ENCODE assay signal across 1 cellular context in genomic region chr7:44467217-44467548, GRCh38.
TF ChIP-seq lines count a peak whose summit lies in the region.

No MANE protein-coding gene starts in this region.

TF ChIP-seq in HepG2, 621 proteins besides CTCF, POLR2A, EP300 and RAD21:
- TF ChIP-seq ZNF850 (CRISPR knock-in tag; conservative IDR thresholded peaks at IDR 0.05) = no peak
- TF ChIP-seq YEATS2 (CRISPR knock-in tag; IDR thresholded peaks at IDR 0.05; ENCODE audit: borderline replicate concordance) = no peak
- no peak for TF ChIP-seq ERF (CRISPR knock-in tag; IDR thresholded peaks at IDR 0.05)
- 0 out of 4 replicates have a peak, but pooled peaks of 1 of the 2 experiments have one; percentile 16 for TF ChIP-seq NR2F1 (CRISPR knock-in tag; IDR thresholded peaks at IDR 0.05)
- TF ChIP-seq ZFP37 (CRISPR knock-in tag; IDR thresholded peaks at IDR 0.05; ENCODE audit: borderline replicate concordance) = no peak
- TF ChIP-seq CREM (IDR thresholded peaks at IDR 0.05) = no peak
- TF ChIP-seq CREM (CRISPR knock-in tag; IDR thresholded peaks at IDR 0.05) = no peak
- TF ChIP-seq ZFP36 (IDR thresholded peaks at IDR 0.05; ENCODE audit: borderline replicate concordance, low read depth, low read length, partially characterized antibody) = no peak
- TF ChIP-seq, protein P1, sequence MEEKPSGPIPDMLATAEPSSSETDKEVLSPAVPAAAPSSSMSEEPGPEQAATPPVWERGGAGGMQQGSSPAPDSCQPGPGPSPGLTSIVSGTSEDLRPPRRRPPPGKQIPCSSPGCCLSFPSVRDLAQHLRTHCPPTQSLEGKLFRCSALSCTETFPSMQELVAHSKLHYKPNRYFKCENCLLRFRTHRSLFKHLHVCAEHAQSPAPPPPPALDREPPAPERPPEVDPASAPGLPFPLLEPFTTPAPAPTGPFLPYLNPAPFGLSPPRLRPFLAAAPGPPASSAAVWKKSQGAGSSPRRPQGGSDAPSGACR (CRISPR knock-in tag; IDR thresholded peaks at IDR 0.05) = no peak
- TF ChIP-seq ZNF788 (CRISPR knock-in tag; IDR thresholded peaks at IDR 0.05; ENCODE audit: borderline replicate concordance) = no peak
- no peak for TF ChIP-seq ATAD3A (CRISPR knock-in tag; IDR thresholded peaks at IDR 0.05)
- TF ChIP-seq, protein P2, sequence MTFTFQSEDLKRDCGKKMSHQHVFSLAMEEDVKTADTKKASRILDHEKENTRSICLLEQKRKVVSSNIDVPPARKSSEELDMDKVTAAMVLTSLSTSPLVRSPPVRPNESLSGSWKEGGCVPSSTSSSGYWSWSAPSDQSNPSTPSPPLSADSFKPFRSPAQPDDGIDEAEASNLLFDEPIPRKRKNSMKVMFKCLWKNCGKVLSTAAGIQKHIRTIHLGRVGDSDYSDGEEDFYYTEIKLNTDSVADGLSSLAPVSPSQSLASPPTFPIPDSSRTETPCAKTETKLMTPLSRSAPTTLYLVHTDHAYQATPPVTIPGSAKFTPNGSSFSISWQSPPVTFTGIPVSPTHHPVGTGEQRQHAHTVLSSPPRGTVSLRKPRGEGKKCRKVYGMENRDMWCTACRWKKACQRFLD (CRISPR knock-in tag; IDR thresholded peaks at IDR 0.05; ENCODE audit: borderline replicate concordance) = no peak
- TF ChIP-seq HNF4A (CRISPR knock-in tag; IDR thresholded peaks at IDR 0.05) = peak; percentile 41
- TF ChIP-seq SMAD1 (CRISPR knock-in tag; IDR thresholded peaks at IDR 0.05; ENCODE audit: borderline replicate concordance, low read depth) = no peak
- peak; percentile 45 for TF ChIP-seq NR2F6 (IDR thresholded peaks at IDR 0.05)
- TF ChIP-seq NR2F6 (CRISPR knock-in tag; IDR thresholded peaks at IDR 0.05) = no peak
- TF ChIP-seq ZNF280B (CRISPR knock-in tag; IDR thresholded peaks at IDR 0.05; ENCODE audit: borderline replicate concordance) = no peak
- no peak for TF ChIP-seq YEATS4 (CRISPR knock-in tag; IDR thresholded peaks at IDR 0.05; ENCODE audit: borderline replicate concordance)
- TF ChIP-seq IKZF4 (CRISPR knock-in tag; IDR thresholded peaks at IDR 0.05; ENCODE audit: borderline replicate concordance, low read depth, not compliant biosample characterization) = no peak
